Comparison of ENCODE assay signal across 18 cellular contexts in genomic region chr1:107622540-107622939, GRCh38.
DNase-seq lines count a peak whose midpoint lies in the region; ATAC-seq and TF ChIP-seq lines count a peak whose summit lies in the region.
"Had no signal": no experiment of that assay in that cellular context is flagged by ENCODE, and none has a peak within 500 bp of the region (broad histone marks: within the 10 kb centered on the region; RNA-seq: fewer than 3 reads in every experiment).

No MANE protein-coding gene starts in this region.

- H3K27me3 Mint-ChIP-seq in immature natural killer cell (ENCODE audit: low read depth in 3 of 3) = peaks cover 0 to 2% (median 0%) of the 10 kb centered on the region in 3 donors

- H2AFZ ChIP-seq in GM23248 (no peak overlapping the region), neural cell (ENCODE audit: low read depth, low read length) (no peak overlapping the region)

- TF ChIP-seq CTCF in neural cell (IDR thresholded peaks at IDR 0.05; ENCODE audit: poor library complexity, severe bottlenecking) = no peak

- POLR2A ChIA-PET in HEK293T (lab: Yijun Ruan, JAX) = no interaction called here

- H3K9ac ChIP-seq in GM23248 (no peak overlapping the region), neural cell (ENCODE audit: low read length) (no peak overlapping the region)
- H3K9ac ChIP-seq: SK-N-SH had no signal

- H3K27ac ChIP-seq in GM23248 (no peak overlapping the region), caudate nucleus (ENCODE audit: low read depth, low read length) (peak overlapping the region; percentile 33), neural cell (ENCODE audit: low read length) (no peak overlapping the region)

- H3K36me3 Mint-ChIP-seq in immature natural killer cell = peaks cover 3 to 12% (median 6%) of the 10 kb centered on the region in 3 donors

- H3K9me3 ChIP-seq in GM23248 (ENCODE audit: low read depth) (no peaks in the 10 kb centered on the region), neural cell (ENCODE audit: low read length) (no peaks in the 10 kb centered on the region)
- H3K9me3 ChIP-seq: SK-N-SH had no signal

- H3K79me2 ChIP-seq in GM23248 (ENCODE audit: insufficient read depth) = no peaks in the 10 kb centered on the region
- no peaks in the 10 kb centered on the region for H3K79me2 ChIP-seq in neural cell (replicated peaks; ENCODE audit: insufficient read depth, low read length)

- DNase-seq in GM23248 (no peak), HEK293T (ENCODE audit: extremely low spot score) (no peak), caudate nucleus (lab: John Stamatoyannopoulos, UW) (no peak), immature natural killer cell (no peak), AG20443 (ENCODE audit: low spot score) (no peak)
- DNase-seq: ACHN, AML-193, DMS79, HFFc6, NCI-H1048, NCI-H1436 treated with DMSO at 0.1 percent for 48 hours, NCI-H2081, NCI-H748 treated with DMSO at 0.1 percent for 48 hours, SHP77, SK-N-SH had no signal

- H3K4me3 ChIP-seq in GM23248 (no peak overlapping the region), neural cell (ENCODE audit: low read length) (no peak overlapping the region)

- in situ Hi-C loops in GM23248 (cut with MboI) = no loop called here

- H3K4me2 ChIP-seq in GM23248 (ENCODE audit: unreplicated experiment) (peak overlapping the region; percentile 8), neural cell (ENCODE audit: low read length) (no peak overlapping the region)
- H3K4me2 ChIP-seq: SK-N-SH had no signal

- H3K4me3 Mint-ChIP-seq in immature natural killer cell = no peak overlapping the region
- H3K4me3 Mint-ChIP-seq: CD14-positive monocyte, HFFc6 had no signal

- H3K27me3 ChIP-seq in GM23248 (replicated peaks; ENCODE audit: insufficient read depth) (no peaks in the 10 kb centered on the region), neural cell (ENCODE audit: insufficient read depth, low read depth, low read length) (no peaks in the 10 kb centered on the region)

- 53 to 56% methylated on average over 4 of the region's 4 CpGs for WGBS in GM23248 (ENCODE audit: low coverage in 1 of 2, low lambda C conversion rate in 2 of 2, missing lambda C conversion rate in 2 of 2), 2 experiments

- H3K9me3 Mint-ChIP-seq in immature natural killer cell = no peaks in the 10 kb centered on the region

- no peak for TF ChIP-seq RAD21 in neural cell (conservative IDR thresholded peaks at IDR 0.05)

- peak overlapping the region in 2 of 6 donors; percentile 8 to 34 for H3K27ac Mint-ChIP-seq in immature natural killer cell
- H3K27ac Mint-ChIP-seq: CD14-positive monocyte, HFFc6 had no signal

- H3K36me3 ChIP-seq in GM23248 (ENCODE audit: low read depth) (no peaks in the 10 kb centered on the region), neural cell (ENCODE audit: insufficient read depth, low read length) (no peaks in the 10 kb centered on the region)

- H4K20me1 ChIP-seq in GM23248 (ENCODE audit: insufficient read depth) (no peaks in the 10 kb centered on the region), neural cell (ENCODE audit: insufficient read depth) (no peaks in the 10 kb centered on the region)

- TF ChIP-seq EP300 in neural cell (conservative IDR thresholded peaks at IDR 0.05; ENCODE audit: poor library complexity, severe bottlenecking) = no peak

- H3F3A ChIP-seq in GM23248 (ENCODE audit: insufficient read depth) (peaks cover 37% of the 10 kb centered on the region), neural cell (ENCODE audit: insufficient read depth, low read length, poor library complexity, severe bottlenecking) (no peaks in the 10 kb centered on the region)

- peaks cover 38% of the 10 kb centered on the region for H3K4me1 ChIP-seq in GM23248 (ENCODE audit: insufficient read depth)

- H3K4me1 Mint-ChIP-seq in immature natural killer cell = peaks cover 27 to 52% of the 10 kb centered on the region in 2 donors
- H3K4me1 Mint-ChIP-seq: CD14-positive monocyte had no signal

- no peak for ATAC-seq in GM21619 (IDR thresholded peaks at IDR 0.05; ENCODE audit: unreplicated experiment)

- H3K9me2 ChIP-seq in GM23248 (ENCODE audit: insufficient read depth) (no peaks in the 10 kb centered on the region), neural cell (ENCODE audit: insufficient read depth, low read length) (no peaks in the 10 kb centered on the region)
- H3K9me2 ChIP-seq: SK-N-SH had no signal

- CTCF ChIA-PET in HEK293T (lab: Yijun Ruan, JAX) = no interaction called here

TF ChIP-seq in HEK293T, 16 proteins besides CTCF, POLR2A, EP300 and RAD21:
- TF ChIP-seq ELF4 (IDR thresholded peaks at IDR 0.05) (no peak), PKNOX1 (IDR thresholded peaks at IDR 0.05) (peak; percentile 41; the same call in 1 of the 2 replicates)

TF ChIP-seq in neural cell, 6 proteins besides CTCF, POLR2A, EP300 and RAD21:
- TF ChIP-seq MXI1 (conservative IDR thresholded peaks at IDR 0.05; ENCODE audit: poor library complexity, severe bottlenecking) = no peak
- TF ChIP-seq, protein P1, sequence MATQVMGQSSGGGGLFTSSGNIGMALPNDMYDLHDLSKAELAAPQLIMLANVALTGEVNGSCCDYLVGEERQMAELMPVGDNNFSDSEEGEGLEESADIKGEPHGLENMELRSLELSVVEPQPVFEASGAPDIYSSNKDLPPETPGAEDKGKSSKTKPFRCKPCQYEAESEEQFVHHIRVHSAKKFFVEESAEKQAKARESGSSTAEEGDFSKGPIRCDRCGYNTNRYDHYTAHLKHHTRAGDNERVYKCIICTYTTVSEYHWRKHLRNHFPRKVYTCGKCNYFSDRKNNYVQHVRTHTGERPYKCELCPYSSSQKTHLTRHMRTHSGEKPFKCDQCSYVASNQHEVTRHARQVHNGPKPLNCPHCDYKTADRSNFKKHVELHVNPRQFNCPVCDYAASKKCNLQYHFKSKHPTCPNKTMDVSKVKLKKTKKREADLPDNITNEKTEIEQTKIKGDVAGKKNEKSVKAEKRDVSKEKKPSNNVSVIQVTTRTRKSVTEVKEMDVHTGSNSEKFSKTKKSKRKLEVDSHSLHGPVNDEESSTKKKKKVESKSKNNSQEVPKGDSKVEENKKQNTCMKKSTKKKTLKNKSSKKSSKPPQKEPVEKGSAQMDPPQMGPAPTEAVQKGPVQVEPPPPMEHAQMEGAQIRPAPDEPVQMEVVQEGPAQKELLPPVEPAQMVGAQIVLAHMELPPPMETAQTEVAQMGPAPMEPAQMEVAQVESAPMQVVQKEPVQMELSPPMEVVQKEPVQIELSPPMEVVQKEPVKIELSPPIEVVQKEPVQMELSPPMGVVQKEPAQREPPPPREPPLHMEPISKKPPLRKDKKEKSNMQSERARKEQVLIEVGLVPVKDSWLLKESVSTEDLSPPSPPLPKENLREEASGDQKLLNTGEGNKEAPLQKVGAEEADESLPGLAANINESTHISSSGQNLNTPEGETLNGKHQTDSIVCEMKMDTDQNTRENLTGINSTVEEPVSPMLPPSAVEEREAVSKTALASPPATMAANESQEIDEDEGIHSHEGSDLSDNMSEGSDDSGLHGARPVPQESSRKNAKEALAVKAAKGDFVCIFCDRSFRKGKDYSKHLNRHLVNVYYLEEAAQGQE (IDR thresholded peaks at IDR 0.05; ENCODE audit: borderline replicate concordance) = peak; percentile 74
